13 cellular contexts compared by ENCODE assay signal in genomic region chr20:389220-389619, GRCh38.
"Had no signal": no experiment of that assay in that cellular context is flagged by ENCODE, and none has a peak within 500 bp of the region (broad histone marks: within the 10 kb centered on the region; RNA-seq: fewer than 3 reads in every experiment).

No MANE protein-coding gene starts in this region.

- H3K9me3 ChIP-seq: colonic mucosa, left lung had no signal

- H2AFZ ChIP-seq: hepatocyte had no signal

- H3K27ac Mint-ChIP-seq: natural killer cell had no signal

- DNase-seq: activated CD4-positive, alpha-beta T cell treated with anti-CD3 and anti-CD28 coated beads, Interleukin-2, amount 50 U/mL, for 48 hours; activated naive CD4-positive, alpha-beta T cell treated with anti-CD3 and anti-CD28 coated beads, Interleukin-2, amount 50 U/mL, for 16 hours; caudate nucleus; colonic mucosa; islet precursor cell; left lung; mesenchymal stem cell; natural killer cell; occipital lobe; stimulated activated CD4-positive, alpha-beta T cell treated with anti-CD3 and anti-CD28 coated beads, Interleukin-12 subunit alpha, Interleukin-12 subunit beta, amount 100 ng/mL, for 4 hours; stimulated activated CD4-positive, alpha-beta T cell treated with anti-CD3 and anti-CD28 coated beads, Interleukin-2, amount 100 ng/mL, for 24 hours had no signal

- H3K4me3 Mint-ChIP-seq: natural killer cell had no signal

- H3K27ac ChIP-seq: colonic mucosa, hepatocyte, left lung had no signal

- H3K9me3 Mint-ChIP-seq: natural killer cell had no signal

- H3K4me1 Mint-ChIP-seq: natural killer cell had no signal

- H3K4me2 ChIP-seq: hepatocyte had no signal

- H3K4me1 ChIP-seq: left lung had no signal

- H3K27me3 ChIP-seq: colonic mucosa, hepatocyte, left lung had no signal

- ATAC-seq: esophagus mucosa, left lung had no signal

- H3K4me3 ChIP-seq: colonic mucosa, hepatocyte, left lung had no signal
